In genomic region chr5:154611341-154611767, GRCh38 we compare ENCODE assay signal across 8 cellular contexts.
DNase-seq lines count a peak whose midpoint lies in the region; ATAC-seq and TF ChIP-seq lines count a peak whose summit lies in the region.

No MANE protein-coding gene starts in this region.

- H4K91ac ChIP-seq in neuronal stem cell (ENCODE audit: low read depth, low read length, poor library complexity): no peak overlapping the region

- H2AFZ ChIP-seq in neuronal stem cell (ENCODE audit: low read length): peak overlapping the region; percentile 76

- H2AK5ac ChIP-seq in neuronal stem cell (ENCODE audit: low read depth, low read length): peak overlapping the region; percentile 20

- H3K18ac ChIP-seq in neuronal stem cell (ENCODE audit: low read length): peak overlapping the region; percentile 20

- no peaks in the 10 kb centered on the region for H3K36me3 ChIP-seq in neuronal stem cell (replicated peaks in 1 of 2; ENCODE audit: control insufficient read depth in 2 of 2, insufficient read depth in 2 of 2, low read length in 2 of 2)

- H3K4ac ChIP-seq in neuronal stem cell (ENCODE audit: low read length): no peak overlapping the region

- H3K4me2 ChIP-seq in neuronal stem cell (ENCODE audit: insufficient read depth, low read length, poor library complexity, severe bottlenecking): peak overlapping the region; percentile 42

- no peaks in the 10 kb centered on the region for H3K9me3 ChIP-seq in neuronal stem cell (replicated peaks in 1 of 2; ENCODE audit: control insufficient read depth in 2 of 2, insufficient read depth in 1 of 2, low read depth in 1 of 2, low read length in 2 of 2)

- no peaks in the 10 kb centered on the region for H3K79me1 ChIP-seq in neuronal stem cell (ENCODE audit: low read depth, low read length)

- H2BK12ac ChIP-seq in neuronal stem cell (ENCODE audit: low read length): peak overlapping the region; percentile 12

- H2BK120ac ChIP-seq in neuronal stem cell (ENCODE audit: low read depth, low read length): no peak overlapping the region

- ATAC-seq in HG02981 (IDR thresholded peaks at IDR 0.05; ENCODE audit: unreplicated experiment) (no peak), HG03175 (IDR thresholded peaks at IDR 0.05; ENCODE audit: unreplicated experiment) (no peak)

- DNase-seq in ELF-1 (ENCODE audit: low read depth, low spot score) (peak; percentile 51), UCSD-AML1 (lab: John Stamatoyannopoulos, UW; ENCODE audit: unreplicated experiment) (peak; percentile 14), fibroblast of villous mesenchyme (ENCODE audit: low read depth) (no peak), neuronal stem cell (ENCODE audit: low spot score) (no peak), SKM-1 treated with dmso at 0.1 percent for 144 hours (lab: John Stamatoyannopoulos, UW; ENCODE audit: unreplicated experiment) (no peak)
- DNase-seq in activated naive CD4-positive, alpha-beta T cell treated with Interleukin-2 at 50 U/mL for 16 hours: no peak

- H3K27ac ChIP-seq in neuronal stem cell (replicated peaks; ENCODE audit: low read length): no peak overlapping the region

- no peak overlapping the region for H4K8ac ChIP-seq in neuronal stem cell (ENCODE audit: low read depth, low read length)

- no peak for TF ChIP-seq CTCF in fibroblast of villous mesenchyme (IDR thresholded peaks at IDR 0.05; ENCODE audit: insufficient read depth, low read depth, low read length)

- peak overlapping the region; percentile 3 for H3K23ac ChIP-seq in neuronal stem cell (ENCODE audit: low read depth, low read length, poor library complexity)

- H3K4me3 ChIP-seq in fibroblast of villous mesenchyme (ENCODE audit: low read depth, low read length) (peak overlapping the region; percentile 20), neuronal stem cell (ENCODE audit: low read length in 2 of 2) (peak overlapping the region in 1 of 2 donors; percentile 43)

- peak overlapping the region; percentile 78 for H3K9ac ChIP-seq in neuronal stem cell (ENCODE audit: low read depth, low read length, poor library complexity)

- H2BK5ac ChIP-seq in neuronal stem cell (ENCODE audit: low read length): no peak overlapping the region

- H3K27me3 ChIP-seq in neuronal stem cell (ENCODE audit: control insufficient read depth in 3 of 3, insufficient read depth in 3 of 3, low read depth in 1 of 3, low read length in 3 of 3): peaks cover 11 to 64% (median 31%) of the 10 kb centered on the region in 3 experiments

- no CpG with 5 or more reads among the region's 23 CpGs for WGBS in neuronal stem cell (ENCODE audit: extremely low coverage in 2 of 2, insufficient read length in 2 of 2, insufficient replicate concordance in 1 of 2), 2 donors

- no peak overlapping the region for H2BK15ac ChIP-seq in neuronal stem cell (ENCODE audit: low read length)

- peaks cover 5 to 14% of the 10 kb centered on the region in 2 donors for H3K4me1 ChIP-seq in neuronal stem cell (ENCODE audit: control insufficient read depth in 2 of 2, insufficient read depth in 1 of 2, low read depth in 1 of 2, low read length in 2 of 2)

- H3K14ac ChIP-seq in neuronal stem cell (ENCODE audit: low read length): no peak overlapping the region

Comparison
In these comparisons a context has a peak if more than half of its experiments do, and no peak if none do; other contexts are left out.
1. DNase-seq: peak in ELF-1 (single experiment) and UCSD-AML1 (single experiment); none in fibroblast of villous mesenchyme (single experiment), neuronal stem cell (single experiment), SKM-1 treated with dmso at 0.1 percent for 144 hours (single experiment) and activated naive CD4-positive, alpha-beta T cell treated with Interleukin-2 at 50 U/mL for 16 hours (single experiment).